In genomic region chr3:104596551-104596950, GRCh38 we compare ENCODE assay signal across 7 cellular contexts.
DNase-seq lines count a peak whose midpoint lies in the region; ATAC-seq and TF ChIP-seq lines count a peak whose summit lies in the region.

No MANE protein-coding gene starts in this region.

- peak; percentile 87 for ATAC-seq in GM21423 (IDR thresholded peaks at IDR 0.05; ENCODE audit: unreplicated experiment)

- H3K4me1 ChIP-seq in OCI-LY1 (ENCODE audit: insufficient read depth, low read length, severe bottlenecking) (peaks cover 36% of the 10 kb centered on the region), esophagus squamous epithelium (peaks cover 0 to 12% (median 0%) of the 10 kb centered on the region in 3 donors)

- TF ChIP-seq POLR2A in esophagus squamous epithelium (IDR thresholded peaks at IDR 0.05), result no peak

- H3F3A ChIP-seq in OCI-LY1 (ENCODE audit: insufficient read depth, low read length), result no peaks in the 10 kb centered on the region

- DNase-seq in GM06990 (ENCODE audit: extremely low read depth, insufficient read length), result no peak
- DNase-seq in HS-27A (ENCODE audit: low read depth), result peak; percentile 34
- DNase-seq in esophagus squamous epithelium (lab: John Stamatoyannopoulos, UW), result no peak
- no peak for DNase-seq in progenitor cell of endocrine pancreas (ENCODE audit: low spot score, unreplicated experiment)
- DNase-seq in NCI-H1930 (lab: John Stamatoyannopoulos, UW), result no peak

- H3K36me3 ChIP-seq in GM06990 (ENCODE audit: control insufficient read depth, insufficient read depth, low read length) (no peaks in the 10 kb centered on the region), OCI-LY1 (ENCODE audit: insufficient read depth, low read length) (no peaks in the 10 kb centered on the region), esophagus squamous epithelium (no peaks in the 10 kb centered on the region)

- H3K9me2 ChIP-seq in OCI-LY1 (ENCODE audit: low read depth, low read length), result no peaks in the 10 kb centered on the region

- H3K4me3 ChIP-seq in GM06990 (replicated peaks; ENCODE audit: low read depth, low read length) (no peak overlapping the region), OCI-LY1 (ENCODE audit: low read depth, low read length, poor library complexity, severe bottlenecking) (no peak overlapping the region), esophagus squamous epithelium (no peak overlapping the region)

- H3K9me3 ChIP-seq in OCI-LY1 (ENCODE audit: low read length) (no peaks in the 10 kb centered on the region), esophagus squamous epithelium (no peaks in the 10 kb centered on the region)

- H2AFZ ChIP-seq in OCI-LY1 (ENCODE audit: low read length), result no peak overlapping the region

- 7% methylated on average over 2 of the region's 2 CpGs for WGBS in esophagus squamous epithelium, 2 donors

- no peak overlapping the region for H3K4me3 Mint-ChIP-seq in progenitor cell of endocrine pancreas (ENCODE audit: low read depth)

- H3K36me3 Mint-ChIP-seq in progenitor cell of endocrine pancreas (ENCODE audit: insufficient read depth), result no peaks in the 10 kb centered on the region

- no peak overlapping the region for H3K9ac ChIP-seq in OCI-LY1 (ENCODE audit: low read length)

- no peaks in the 10 kb centered on the region for H3K79me2 ChIP-seq in OCI-LY1 (ENCODE audit: insufficient read depth, low read length)

- H3K27ac ChIP-seq in OCI-LY1 (ENCODE audit: low read depth, low read length, poor library complexity, severe bottlenecking) (peak overlapping the region; percentile 57), esophagus squamous epithelium (no peak overlapping the region)

- H3K9me3 Mint-ChIP-seq in progenitor cell of endocrine pancreas (ENCODE audit: low read depth), result no peaks in the 10 kb centered on the region

- intact Hi-C loops in esophagus squamous epithelium (cut with DNase I), result no loop called here

- no peak overlapping the region for H3K27ac Mint-ChIP-seq in progenitor cell of endocrine pancreas

- peaks cover 8% of the 10 kb centered on the region for H3K4me1 Mint-ChIP-seq in progenitor cell of endocrine pancreas (ENCODE audit: low read depth)

- H3K27me3 Mint-ChIP-seq in progenitor cell of endocrine pancreas, result no peaks in the 10 kb centered on the region

- TF ChIP-seq CTCF in GM06990 (IDR thresholded peaks at IDR 0.05; ENCODE audit: insufficient read depth, low read length, poor library complexity, severe bottlenecking) (peak; percentile 61), OCI-LY1 (IDR thresholded peaks at IDR 0.05; ENCODE audit: low read length) (peak; percentile 75), esophagus squamous epithelium (IDR thresholded peaks at IDR 0.05) (peak; percentile 13 to 56 (median 38)), progenitor cell of endocrine pancreas (IDR thresholded peaks at IDR 0.05; ENCODE audit: unreplicated experiment) (peak; percentile 66)

- peak overlapping the region; percentile 0; the same call in 1 of the 2 replicates for H3K4me2 ChIP-seq in OCI-LY1 (ENCODE audit: low read length)

- H4K20me1 ChIP-seq in OCI-LY1 (ENCODE audit: insufficient read depth, low read length), result no peaks in the 10 kb centered on the region

- no peaks in the 10 kb centered on the region for H3K27me3 ChIP-seq in GM06990 (replicated peaks; ENCODE audit: control insufficient read depth, insufficient read depth, low read length)
- H3K27me3 ChIP-seq in OCI-LY1 (ENCODE audit: insufficient read depth, low read length), result no peaks in the 10 kb centered on the region
- no peaks in the 10 kb centered on the region for H3K27me3 ChIP-seq in esophagus squamous epithelium
